8 cellular contexts compared by ENCODE assay signal in the genomic region with DNA sequence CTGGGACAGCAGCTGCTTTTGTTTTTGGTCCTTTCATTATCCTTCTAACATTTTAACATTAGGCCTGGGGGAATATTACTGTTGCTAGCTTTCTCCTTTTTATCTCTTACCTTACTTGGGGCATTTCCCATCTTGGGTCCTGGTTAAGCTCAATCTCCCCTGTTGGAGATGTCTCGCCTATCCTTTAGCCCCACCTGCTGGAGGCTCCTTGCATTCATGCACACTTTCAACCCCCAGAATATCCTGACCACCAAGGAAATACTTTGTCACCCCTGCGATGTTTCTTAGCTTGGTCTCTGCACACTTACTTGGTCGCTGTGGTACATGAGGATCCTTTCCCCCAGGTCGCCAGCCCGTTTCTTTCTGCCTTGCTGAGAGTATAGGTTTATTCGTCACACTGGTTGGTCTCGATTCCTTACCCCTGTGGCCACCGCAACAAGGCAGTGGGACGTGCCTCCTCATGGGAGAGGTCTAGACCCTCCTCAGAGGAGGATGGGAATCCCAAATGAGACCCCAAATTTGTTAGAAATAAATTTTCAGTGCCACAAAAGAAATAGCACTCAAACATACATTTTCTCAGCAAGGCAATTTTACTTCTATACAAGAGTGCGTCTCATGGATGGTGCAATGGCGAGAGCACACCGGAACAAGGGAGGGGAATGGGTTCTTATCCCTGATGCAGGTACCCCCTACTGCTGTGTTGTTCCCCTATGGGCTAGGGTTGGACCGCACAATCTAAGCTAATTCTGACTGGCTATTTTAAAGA. TPM values are rescaled to one million over a fixed set of nuclear protein-coding genes. Genes with fewer than 3 reads are reported as not detected.
A peak's percentile ranks its signal among the peaks of the same experiment; 100 is the strongest.
DNase-seq lines count a peak whose midpoint lies in the region; ATAC-seq and TF ChIP-seq lines count a peak whose summit lies in the region.

No MANE protein-coding gene starts in this region.

- intact Hi-C loops in activated CD4-positive, alpha-beta T cell treated with anti-CD3 and anti-CD28 coated beads for 36 hours (cut with DNase I, micrococcal nuclease): loop anchor here (1.0 to 5.0 kb wide), 2 partner anchors 186 to 290 kb away; no protein-coding TSS in a partner anchor
- intact Hi-C loops in prostate gland (cut with DNase I): no loop called here

- no peaks in the 10 kb centered on the region for H3K27me3 Mint-ChIP-seq in activated CD4-positive, alpha-beta T cell treated with anti-CD3 and anti-CD28 coated beads for 36 hours

- peaks cover 27% of the 10 kb centered on the region for H3K36me3 Mint-ChIP-seq in activated CD4-positive, alpha-beta T cell treated with anti-CD3 and anti-CD28 coated beads for 36 hours (ENCODE audit: low read depth)

- H3K4ac ChIP-seq in neuronal stem cell (ENCODE audit: low read length): no peak overlapping the region

- no peak overlapping the region for H2AFZ ChIP-seq in neuronal stem cell (ENCODE audit: low read length)

- H3K4me2 ChIP-seq in neuronal stem cell (ENCODE audit: insufficient read depth, low read length, poor library complexity, severe bottlenecking): no peak overlapping the region

- H3K14ac ChIP-seq in neuronal stem cell (ENCODE audit: low read length): no peak overlapping the region

- peaks cover 7% of the 10 kb centered on the region for H3K4me1 Mint-ChIP-seq in activated CD4-positive, alpha-beta T cell treated with anti-CD3 and anti-CD28 coated beads for 36 hours

- no peaks in the 10 kb centered on the region for H3K79me1 ChIP-seq in neuronal stem cell (ENCODE audit: low read depth, low read length)

- H2BK5ac ChIP-seq in neuronal stem cell (ENCODE audit: low read length): no peak overlapping the region

- DNase-seq in AG09319 (ENCODE audit: extremely low read depth, low read depth) (no peak), HAP-1 (ENCODE audit: low spot score in 2 of 2) (peak; percentile 21 to 73), ecto neural progenitor cell (ENCODE audit: low spot score) (peak; percentile 72), prostate gland (ENCODE audit: low spot score) (peak; percentile 36), neuronal stem cell (ENCODE audit: low spot score) (no peak)
- DNase-seq in activated CD4-positive, alpha-beta T cell treated with anti-CD3 and anti-CD28 coated beads for 36 hours: peak; percentile 81

- CTCF ChIA-PET in activated CD4-positive, alpha-beta T cell treated with anti-CD3 and anti-CD28 coated beads for 36 hours (lab: Charles Lee): interaction anchor here (0.6 to 2.4 kb wide), 26 partner anchors 8 to 349 kb away, joined by 3 to 23 read pairs (median 4); partner anchors contain the start of gene APOL1

- TF ChIP-seq CTCF in AG09319 (IDR thresholded peaks at IDR 0.05; ENCODE audit: low read depth, low read length) (peak; percentile 63), prostate gland (IDR thresholded peaks at IDR 0.05) (peak in 3 of 4 experiments; percentile 52 to 66 (median 59))

- 89% methylated on average over 13 of the region's 13 CpGs for WGBS in prostate gland
- no CpG with 5 or more reads among the region's 13 CpGs for WGBS in neuronal stem cell (ENCODE audit: extremely low coverage in 2 of 2, insufficient read length in 2 of 2, insufficient replicate concordance in 1 of 2), 2 donors

- no peak overlapping the region for H2BK15ac ChIP-seq in neuronal stem cell (ENCODE audit: low read length)

- no peak overlapping the region for H3K9ac ChIP-seq in neuronal stem cell (ENCODE audit: low read depth, low read length, poor library complexity)

- no peak overlapping the region for H3K18ac ChIP-seq in neuronal stem cell (ENCODE audit: low read length)

- no peak for TF ChIP-seq POLR2A in prostate gland (IDR thresholded peaks at IDR 0.05)

- no peak for ATAC-seq in activated CD4-positive, alpha-beta T cell treated with anti-CD3 and anti-CD28 coated beads for 36 hours
- no peak for ATAC-seq in HG03342 (IDR thresholded peaks at IDR 0.05; ENCODE audit: unreplicated experiment)
- ATAC-seq in GM18519 (IDR thresholded peaks at IDR 0.05; ENCODE audit: low FRiP score, unreplicated experiment): no peak

- H3K4me1 ChIP-seq in HAP-1 (peaks cover 4% of the 10 kb centered on the region; the same call in 1 of the 2 replicates), prostate gland (replicated peaks) (peaks cover 4% of the 10 kb centered on the region), neuronal stem cell (ENCODE audit: control insufficient read depth in 2 of 2, insufficient read depth in 1 of 2, low read depth in 1 of 2, low read length in 2 of 2) (no peaks in the 10 kb centered on the region)

- H3K27me3 ChIP-seq in HAP-1 (ENCODE audit: low read depth): no peaks in the 10 kb centered on the region
- H3K27me3 ChIP-seq in prostate gland (replicated peaks; ENCODE audit: insufficient read depth): no peaks in the 10 kb centered on the region
- peaks cover 0 to 3% (median 0%) of the 10 kb centered on the region in 3 experiments for H3K27me3 ChIP-seq in neuronal stem cell (ENCODE audit: control insufficient read depth in 3 of 3, insufficient read depth in 3 of 3, low read depth in 1 of 3, low read length in 3 of 3)

- no peak overlapping the region for H4K8ac ChIP-seq in neuronal stem cell (ENCODE audit: low read depth, low read length)

- no peak overlapping the region for H2AK5ac ChIP-seq in neuronal stem cell (ENCODE audit: low read depth, low read length)

- H3K36me3 ChIP-seq in HAP-1 (replicated peaks) (peaks cover 36% of the 10 kb centered on the region), prostate gland (peaks cover 0 to 10% of the 10 kb centered on the region in 2 donors), neuronal stem cell (replicated peaks in 1 of 2; ENCODE audit: control insufficient read depth in 2 of 2, insufficient read depth in 2 of 2, low read length in 2 of 2) (peaks cover 14 to 37% of the 10 kb centered on the region in 2 donors)

- H3K27ac ChIP-seq in prostate gland: no peak overlapping the region
- no peak overlapping the region for H3K27ac ChIP-seq in neuronal stem cell (replicated peaks; ENCODE audit: low read length)

- H2BK120ac ChIP-seq in neuronal stem cell (ENCODE audit: low read depth, low read length): no peak overlapping the region

- H4K91ac ChIP-seq in neuronal stem cell (ENCODE audit: low read depth, low read length, poor library complexity): no peak overlapping the region

- H3K9me3 Mint-ChIP-seq in activated CD4-positive, alpha-beta T cell treated with anti-CD3 and anti-CD28 coated beads for 36 hours (ENCODE audit: low read depth): no peaks in the 10 kb centered on the region

- POLR2A ChIA-PET in activated CD4-positive, alpha-beta T cell treated with anti-CD3 and anti-CD28 coated beads for 36 hours (lab: Charles Lee): interaction anchor here (0.6 to 1.1 kb wide), 2 partner anchors 99 to 155 kb away, joined by 3 read pairs; partner anchors contain the start of gene MYH9

- in situ Hi-C loops in HAP-1 (cut with MboI; ENCODE audit: low sequenced_read_pairs): no loop called here

- H3K4me3 Mint-ChIP-seq in activated CD4-positive, alpha-beta T cell treated with anti-CD3 and anti-CD28 coated beads for 36 hours: no peak overlapping the region

- H3K27ac Mint-ChIP-seq in activated CD4-positive, alpha-beta T cell treated with anti-CD3 and anti-CD28 coated beads for 36 hours: no peak overlapping the region

- H2BK12ac ChIP-seq in neuronal stem cell (ENCODE audit: low read length): no peak overlapping the region

- no peak overlapping the region for H3K23ac ChIP-seq in neuronal stem cell (ENCODE audit: low read depth, low read length, poor library complexity)

- H3K4me3 ChIP-seq in HAP-1 (no peak overlapping the region), prostate gland (no peak overlapping the region), neuronal stem cell (ENCODE audit: low read length in 2 of 2) (no peak overlapping the region)

- H3K9me3 ChIP-seq in HAP-1 (no peaks in the 10 kb centered on the region), prostate gland (no peaks in the 10 kb centered on the region), neuronal stem cell (replicated peaks in 1 of 2; ENCODE audit: control insufficient read depth in 2 of 2, insufficient read depth in 1 of 2, low read depth in 1 of 2, low read length in 2 of 2) (peaks cover 3 to 12% of the 10 kb centered on the region in 2 donors)

RNA-seq across cellular contexts. Expression of gene TXN2, which starts 5.4 kb away (rescaled TPM):
- total RNA-seq in activated CD4-positive, alpha-beta T cell treated with anti-CD3 and anti-CD28 coated beads for 36 hours: 10 to 100 TPM; 95.5 to 99.1 TPM
- 100 to 1,000 TPM in 1 of 2 donors, 10 to 100 TPM in 1; 74.3 to 148 TPM for total RNA-seq in prostate gland
- polyA plus RNA-seq in neuronal stem cell (2013, experiment 1 of 2): 68.5 TPM
- polyA plus RNA-seq in neuronal stem cell (2013, experiment 2 of 2): 67.9 TPM

RNA-seq across cellular contexts. Expression of gene FOXRED2, which starts 20.0 kb away (rescaled TPM):
- total RNA-seq in activated CD4-positive, alpha-beta T cell treated with anti-CD3 and anti-CD28 coated beads for 36 hours: 10 to 100 TPM; 15.7 to 16.6 TPM
- 10 to 100 TPM; 24.7 to 33.7 TPM for total RNA-seq in prostate gland
- polyA plus RNA-seq in neuronal stem cell (2013, experiment 1 of 2): 10.2 TPM
- 10.4 TPM for polyA plus RNA-seq in neuronal stem cell (2013, experiment 2 of 2)

RNA-seq across cellular contexts. Expression of gene EIF3D, which starts 42.2 kb away (rescaled TPM):
- 100 to 1,000 TPM; 359 to 403 TPM for total RNA-seq in activated CD4-positive, alpha-beta T cell treated with anti-CD3 and anti-CD28 coated beads for 36 hours
- total RNA-seq in prostate gland: 100 to 1,000 TPM; 241 to 364 TPM
- 145 TPM for polyA plus RNA-seq in neuronal stem cell (2013, experiment 1 of 2)
- 142 TPM for polyA plus RNA-seq in neuronal stem cell (2013, experiment 2 of 2)

Comparison
In these comparisons a context has a peak if more than half of its experiments do, and no peak if none do; other contexts are left out.
1. DNase-seq: peak in HAP-1 (2 of 2), activated CD4-positive, alpha-beta T cell treated with anti-CD3 and anti-CD28 coated beads for 36 hours (single experiment), ecto neural progenitor cell (single experiment) and prostate gland (single experiment); none in AG09319 (single experiment) and neuronal stem cell (single experiment).